19 cellular contexts compared by ENCODE assay signal in genomic region chr7:55467047-55467593, GRCh38.
DNase-seq lines count a peak whose midpoint lies in the region; ATAC-seq lines count a peak whose summit lies in the region.
"Had no signal": no experiment of that assay in that cellular context is flagged by ENCODE, and none has a peak within 500 bp of the region (broad histone marks: within the 10 kb centered on the region; RNA-seq: fewer than 3 reads in every experiment).

No MANE protein-coding gene starts in this region.

- peak; percentile 52 for DNase-seq in activated CD4-positive, alpha-beta T cell treated with anti-CD3 and anti-CD28 coated beads, Interleukin-2, amount 10 ng/mL, durations not matched to agents 24 days and 14 days
- no peak for DNase-seq in activated CD4-positive, alpha-beta T cell treated with anti-CD3 and anti-CD28 coated beads, Interleukin-2, amount 50 U/mL, for 4 hours
- no peak for DNase-seq in stimulated activated naive CD8-positive, alpha-beta T cell treated with anti-CD3 and anti-CD28 coated beads, Interleukin-15, amount 100 ng/mL, for 72 hours
- no peak for DNase-seq in effector memory CD8-positive, alpha-beta T cell
- DNase-seq in HCEC 1CT: no peak
- no peak for DNase-seq in amygdala (lab: John Stamatoyannopoulos, UW)
- DNase-seq: activated CD8-positive, alpha-beta memory T cell treated with anti-CD3 and anti-CD28 coated beads, Interleukin-2, amount 50 U/mL, for 4 hours; brain microvascular endothelial cell; DMS53; left lung; NCI-H1436 treated with DMSO at 0.1 percent for 48 hours; NCI-H345; NCI-H748 treated with DMSO at 0.1 percent for 48 hours; nucleus accumbens; psoas muscle; stomach; tibial artery had no signal

- H3K9me3 Mint-ChIP-seq in activated CD4-positive, alpha-beta T cell treated with anti-CD3 and anti-CD28 coated beads, Interleukin-2, amount 10 ng/mL, durations not matched to agents 24 days and 14 days: peaks cover 9% of the 10 kb centered on the region
- peaks cover 3% of the 10 kb centered on the region for H3K9me3 Mint-ChIP-seq in stimulated activated naive CD8-positive, alpha-beta T cell treated with anti-CD3 and anti-CD28 coated beads, Interleukin-15, Interleukin-2, amounts not matched to agents 100 ng/mL and 50 ng/mL, for 24 hours
- H3K9me3 Mint-ChIP-seq in stimulated activated naive CD8-positive, alpha-beta T cell treated with anti-CD3 and anti-CD28 coated beads, Interleukin-15, amount 100 ng/mL, for 72 hours: peaks cover 10 to 23% of the 10 kb centered on the region in 2 donors
- H3K9me3 Mint-ChIP-seq in effector memory CD8-positive, alpha-beta T cell: peaks cover 0 to 4% of the 10 kb centered on the region in 2 donors

- intact Hi-C loops in activated CD4-positive, alpha-beta T cell treated with anti-CD3 and anti-CD28 coated beads, Interleukin-2, amount 10 ng/mL, durations not matched to agents 24 days and 14 days (cut with micrococcal nuclease): no loop called here

- no peak overlapping the region for H3K4me3 Mint-ChIP-seq in activated CD4-positive, alpha-beta T cell treated with anti-CD3 and anti-CD28 coated beads, Interleukin-2, amount 10 ng/mL, durations not matched to agents 24 days and 14 days
- H3K4me3 Mint-ChIP-seq in stimulated activated naive CD8-positive, alpha-beta T cell treated with anti-CD3 and anti-CD28 coated beads, Interleukin-15, Interleukin-2, amounts not matched to agents 100 ng/mL and 50 ng/mL, for 24 hours: no peak overlapping the region
- H3K4me3 Mint-ChIP-seq in stimulated activated naive CD8-positive, alpha-beta T cell treated with anti-CD3 and anti-CD28 coated beads, Interleukin-15, amount 100 ng/mL, for 72 hours: no peak overlapping the region
- no peak overlapping the region for H3K4me3 Mint-ChIP-seq in effector memory CD8-positive, alpha-beta T cell

- ATAC-seq in stimulated activated naive CD8-positive, alpha-beta T cell treated with anti-CD3 and anti-CD28 coated beads, Interleukin-15, amount 100 ng/mL, for 72 hours: no peak
- ATAC-seq in effector memory CD8-positive, alpha-beta T cell (replicated peaks): no peak
- ATAC-seq in GM21717 (IDR thresholded peaks at IDR 0.05; ENCODE audit: unreplicated experiment): no peak
- ATAC-seq: left lung, psoas muscle had no signal

- H3K27ac Mint-ChIP-seq in activated CD4-positive, alpha-beta T cell treated with anti-CD3 and anti-CD28 coated beads, Interleukin-2, amount 10 ng/mL, durations not matched to agents 24 days and 14 days: no peak overlapping the region
- H3K27ac Mint-ChIP-seq in stimulated activated naive CD8-positive, alpha-beta T cell treated with anti-CD3 and anti-CD28 coated beads, Interleukin-15, Interleukin-2, amounts not matched to agents 100 ng/mL and 50 ng/mL, for 24 hours: peak overlapping the region; percentile 45
- no peak overlapping the region for H3K27ac Mint-ChIP-seq in stimulated activated naive CD8-positive, alpha-beta T cell treated with anti-CD3 and anti-CD28 coated beads, Interleukin-15, amount 100 ng/mL, for 72 hours
- peak overlapping the region; percentile 89 to 90 for H3K27ac Mint-ChIP-seq in effector memory CD8-positive, alpha-beta T cell

- H3K4me1 Mint-ChIP-seq in activated CD4-positive, alpha-beta T cell treated with anti-CD3 and anti-CD28 coated beads, Interleukin-2, amount 10 ng/mL, durations not matched to agents 24 days and 14 days: peaks cover 41% of the 10 kb centered on the region
- peaks cover 43% of the 10 kb centered on the region for H3K4me1 Mint-ChIP-seq in stimulated activated naive CD8-positive, alpha-beta T cell treated with anti-CD3 and anti-CD28 coated beads, Interleukin-15, Interleukin-2, amounts not matched to agents 100 ng/mL and 50 ng/mL, for 24 hours (ENCODE audit: low read depth)
- peaks cover 71% of the 10 kb centered on the region for H3K4me1 Mint-ChIP-seq in stimulated activated naive CD8-positive, alpha-beta T cell treated with anti-CD3 and anti-CD28 coated beads, Interleukin-15, amount 100 ng/mL, for 72 hours
- peaks cover 28 to 36% of the 10 kb centered on the region in 2 donors for H3K4me1 Mint-ChIP-seq in effector memory CD8-positive, alpha-beta T cell (ENCODE audit: low read depth in 2 of 2)

- H3K36me3 Mint-ChIP-seq in activated CD4-positive, alpha-beta T cell treated with anti-CD3 and anti-CD28 coated beads, Interleukin-2, amount 10 ng/mL, durations not matched to agents 24 days and 14 days (ENCODE audit: low read depth): peaks cover 63% of the 10 kb centered on the region
- peaks cover 56% of the 10 kb centered on the region for H3K36me3 Mint-ChIP-seq in stimulated activated naive CD8-positive, alpha-beta T cell treated with anti-CD3 and anti-CD28 coated beads, Interleukin-15, Interleukin-2, amounts not matched to agents 100 ng/mL and 50 ng/mL, for 24 hours (ENCODE audit: low read depth)
- H3K36me3 Mint-ChIP-seq in effector memory CD8-positive, alpha-beta T cell (ENCODE audit: insufficient read depth): peaks cover 17% of the 10 kb centered on the region

- no peaks in the 10 kb centered on the region for H3K27me3 Mint-ChIP-seq in activated CD4-positive, alpha-beta T cell treated with anti-CD3 and anti-CD28 coated beads, Interleukin-2, amount 10 ng/mL, durations not matched to agents 24 days and 14 days
- no peaks in the 10 kb centered on the region for H3K27me3 Mint-ChIP-seq in stimulated activated naive CD8-positive, alpha-beta T cell treated with anti-CD3 and anti-CD28 coated beads, Interleukin-15, Interleukin-2, amounts not matched to agents 100 ng/mL and 50 ng/mL, for 24 hours
- H3K27me3 Mint-ChIP-seq in stimulated activated naive CD8-positive, alpha-beta T cell treated with anti-CD3 and anti-CD28 coated beads, Interleukin-15, amount 100 ng/mL, for 72 hours: no peaks in the 10 kb centered on the region
- no peaks in the 10 kb centered on the region for H3K27me3 Mint-ChIP-seq in effector memory CD8-positive, alpha-beta T cell

Comparison
In these comparisons a context has a peak if more than half of its experiments do, and no peak if none do; other contexts are left out.
1. H3K27ac Mint-ChIP-seq: peak in stimulated activated naive CD8-positive, alpha-beta T cell treated with anti-CD3 and anti-CD28 coated beads, Interleukin-15, Interleukin-2, amounts not matched to agents 100 ng/mL and 50 ng/mL, for 24 hours (single experiment) and effector memory CD8-positive, alpha-beta T cell (2 of 2); none in activated CD4-positive, alpha-beta T cell treated with anti-CD3 and anti-CD28 coated beads, Interleukin-2, amount 10 ng/mL, durations not matched to agents 24 days and 14 days (single experiment) and stimulated activated naive CD8-positive, alpha-beta T cell treated with anti-CD3 and anti-CD28 coated beads, Interleukin-15, amount 100 ng/mL, for 72 hours (0 of 2).